ENCODE assay signal across 23 cellular contexts in the genomic region with DNA sequence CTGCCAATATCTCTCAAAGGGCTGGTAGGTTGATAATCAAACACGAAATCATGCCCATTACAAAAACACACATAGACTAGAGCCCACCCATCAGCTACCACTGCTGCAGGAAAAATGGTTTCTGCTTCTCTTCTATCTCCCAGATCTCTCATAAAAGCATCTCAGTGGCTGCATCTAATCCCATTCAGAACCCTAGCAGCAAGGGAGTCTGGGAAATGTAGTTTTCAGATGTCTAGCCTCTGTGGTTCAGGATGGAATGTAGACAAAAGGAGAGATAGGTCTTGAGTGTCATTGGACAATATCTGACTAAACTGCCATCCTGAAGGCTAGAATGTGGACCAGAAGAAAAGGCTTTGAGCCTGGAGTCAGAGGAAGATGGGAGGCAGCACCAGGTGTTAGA. TPM values are rescaled to one million over a fixed set of nuclear protein-coding genes. Genes with fewer than 3 reads are reported as not detected.
"Had no signal": no experiment of that assay in that cellular context is flagged by ENCODE, and none has a peak within 500 bp of the region (broad histone marks: within the 10 kb centered on the region; RNA-seq: fewer than 3 reads in every experiment).

No MANE protein-coding gene starts in this region.

- H3K4me3 Mint-ChIP-seq: activated naive CD8-positive, alpha-beta T cell; activated T-helper 1 cell treated with anti-CD3 and anti-CD28 coated beads, Interleukin-12 subunit alpha, Interleukin-12 subunit beta, Interleukin-2, Interleukin-4 antibody, amounts not matched to agents 30 ng/mL and 10 ng/mL and 1 ng/mL, durations not matched to agents 14 hours and 24 hours and 36 hours; dendritic cell treated with granulocyte-macrophage colony-stimulating factor and Interleukin-4, amounts not matched to agents 40 ng/mL and 50 ng/mL, for 4 days; mesothelial cell of epicardium; nephron; type B pancreatic cell had no signal

- H3K27me3 ChIP-seq: testis had no signal

- H3K4me1 Mint-ChIP-seq: mesothelial cell of epicardium, nephron had no signal

- H3K27ac ChIP-seq: esophagus muscularis mucosa, gastroesophageal sphincter, heart right ventricle, left lung, parathyroid adenoma, testis, WERI-Rb-1 had no signal

- H3K36me3 Mint-ChIP-seq: mesothelial cell of epicardium, type B pancreatic cell had no signal

- H3K4me3 ChIP-seq: esophagus muscularis mucosa, gastroesophageal sphincter, heart right ventricle, left lung, smooth muscle cell, testis had no signal

- H3K36me3 ChIP-seq: esophagus muscularis mucosa, gastroesophageal sphincter, heart right ventricle, left lung, WERI-Rb-1 had no signal

- DNase-seq: activated CD4-positive, alpha-beta T cell treated with anti-CD3 and anti-CD28 coated beads for 1 hour; activated CD4-positive, alpha-beta T cell treated with anti-CD3 and anti-CD28 coated beads, Interleukin-2, amount 50 U/mL, for 4 hours; effector CD8-positive, alpha-beta T cell; heart right ventricle; left lung; stimulated activated CD4-positive, alpha-beta T cell treated with anti-CD3 and anti-CD28 coated beads, Interleukin-4, amount 100 ng/mL, for 1 hour; testis; WERI-Rb-1 had no signal

- H3K4me1 ChIP-seq: esophagus muscularis mucosa, gastroesophageal sphincter, heart right ventricle, left lung, parathyroid adenoma, testis had no signal

- H3K27ac Mint-ChIP-seq: activated naive CD8-positive, alpha-beta T cell; activated T-helper 1 cell treated with anti-CD3 and anti-CD28 coated beads, Interleukin-12 subunit alpha, Interleukin-12 subunit beta, Interleukin-2, Interleukin-4 antibody, amounts not matched to agents 30 ng/mL and 10 ng/mL and 1 ng/mL, durations not matched to agents 14 hours and 24 hours and 36 hours; dendritic cell treated with granulocyte-macrophage colony-stimulating factor and Interleukin-4, amounts not matched to agents 40 ng/mL and 50 ng/mL, for 4 days; mesothelial cell of epicardium; nephron; type B pancreatic cell had no signal

- ATAC-seq: gastroesophageal sphincter, heart right ventricle, left lung, sciatic nerve had no signal

- H3K9me3 ChIP-seq: testis had no signal

- H3K9me3 Mint-ChIP-seq: activated T-helper 1 cell treated with anti-CD3 and anti-CD28 coated beads, Interleukin-12 subunit alpha, Interleukin-12 subunit beta, Interleukin-2, Interleukin-4 antibody, amounts not matched to agents 30 ng/mL and 10 ng/mL and 1 ng/mL, durations not matched to agents 14 hours and 24 hours and 36 hours; mesothelial cell of epicardium; nephron; type B pancreatic cell had no signal

RNA-seq across cellular contexts. Expression of gene RDH8, which starts 32.1 kb away (rescaled TPM):
- total RNA-seq: activated T-helper 1 cell treated with anti-CD3 and anti-CD28 coated beads, Interleukin-12 subunit alpha, Interleukin-12 subunit beta, Interleukin-2, Interleukin-4 antibody, amounts not matched to agents 30 ng/mL and 10 ng/mL and 1 ng/mL, durations not matched to agents 14 hours and 24 hours and 36 hours; chondrocyte; endothelial cell of umbilical vein; esophagus muscularis mucosa; gastroesophageal sphincter; heart right ventricle; kidney epithelial cell; left lung; lung microvascular endothelial cell; mesothelial cell of epicardium; sciatic nerve; smooth muscle cell had no signal
- polyA plus RNA-seq: endothelial cell of umbilical vein, heart right ventricle, smooth muscle cell had no signal

RNA-seq across cellular contexts. Expression of gene COL5A3, which starts 35.1 kb away (rescaled TPM):
- total RNA-seq: endothelial cell of umbilical vein had no signal
- polyA plus RNA-seq: endothelial cell of umbilical vein had no signal

RNA-seq across cellular contexts. Expression of gene ANGPTL6, which starts 57.1 kb away (rescaled TPM):
- total RNA-seq: endothelial cell of umbilical vein, esophagus muscularis mucosa, gastroesophageal sphincter, sciatic nerve had no signal
